In the genomic region with DNA sequence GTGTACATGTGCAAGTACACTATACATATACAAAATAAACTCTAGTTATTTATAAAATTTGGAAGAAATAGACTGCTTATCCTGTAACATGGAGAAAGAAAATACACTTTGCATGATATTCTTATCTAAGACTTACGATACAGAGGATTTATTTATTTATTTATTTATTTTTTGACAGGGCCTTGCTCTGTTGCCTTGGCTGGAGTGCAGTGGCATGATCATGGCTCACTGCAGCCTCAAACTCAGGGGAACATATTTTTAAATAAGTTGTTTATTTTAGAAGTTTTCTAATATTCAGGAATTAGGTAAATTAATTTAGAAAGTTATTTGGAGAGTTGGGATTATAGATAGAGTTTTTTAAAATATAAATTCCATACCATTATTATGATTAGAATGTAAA, we compare ENCODE assay signal across 8 cellular contexts.
"Had no signal": no experiment of that assay in that cellular context is flagged by ENCODE, and none has a peak within 500 bp of the region (broad histone marks: within the 10 kb centered on the region; RNA-seq: fewer than 3 reads in every experiment).

No MANE protein-coding gene starts in this region.

- H3K4me3 ChIP-seq: GM23248, GM23338, HAP-1 had no signal

- H3K4me1 ChIP-seq: HAP-1 had no signal

- DNase-seq: GM23248, GOT3, H7, H9, HCEC 1CT, HFFc6 had no signal

- H3K36me3 ChIP-seq: HAP-1 had no signal

- H3K9me3 ChIP-seq: HAP-1 had no signal

- ATAC-seq: GM23338 had no signal

- H3K27ac ChIP-seq: GM23248 had no signal
